In genomic region chr20:59171986-59172385, GRCh38 we compare ENCODE assay signal across 23 cellular contexts. TPM values are rescaled to one million over a fixed set of nuclear protein-coding genes. Genes with fewer than 3 reads are reported as not detected.
DNase-seq lines count a peak whose midpoint lies in the region; ATAC-seq and TF ChIP-seq lines count a peak whose summit lies in the region.
"Had no signal": no experiment of that assay in that cellular context is flagged by ENCODE, and none has a peak within 500 bp of the region (broad histone marks: within the 10 kb centered on the region; RNA-seq: fewer than 3 reads in every experiment).

No MANE protein-coding gene starts in this region.

- H3K27me3 Mint-ChIP-seq in activated CD8-positive, alpha-beta memory T cell treated with anti-CD3 and anti-CD28 coated beads, Interleukin-2, amount 10 ng/mL, durations not matched to agents 7 days and 5 days = no peaks in the 10 kb centered on the region
- H3K27me3 Mint-ChIP-seq in CD8-positive, alpha-beta T cell (ENCODE audit: low read depth) = no peaks in the 10 kb centered on the region
- no peaks in the 10 kb centered on the region for H3K27me3 Mint-ChIP-seq in effector memory CD8-positive, alpha-beta T cell

- H3K14ac ChIP-seq in trophoblast cell (ENCODE audit: low read length) = no peak overlapping the region

- H3K36me3 Mint-ChIP-seq in activated CD8-positive, alpha-beta memory T cell treated with anti-CD3 and anti-CD28 coated beads, Interleukin-2, amount 10 ng/mL, durations not matched to agents 7 days and 5 days = peaks cover 49% of the 10 kb centered on the region
- peaks cover 78% of the 10 kb centered on the region for H3K36me3 Mint-ChIP-seq in CD8-positive, alpha-beta T cell
- peaks cover 46% of the 10 kb centered on the region for H3K36me3 Mint-ChIP-seq in effector memory CD8-positive, alpha-beta T cell (ENCODE audit: insufficient read depth)
- H3K36me3 Mint-ChIP-seq: CD14-positive monocyte had no signal

- H3K79me1 ChIP-seq in trophoblast cell (ENCODE audit: low read length) = no peaks in the 10 kb centered on the region

- DNase-seq in activated CD8-positive, alpha-beta memory T cell treated with anti-CD3 and anti-CD28 coated beads, Interleukin-2, amount 10 ng/mL, durations not matched to agents 7 days and 5 days = peak; percentile 33
- DNase-seq in activated CD8-positive, alpha-beta memory T cell treated with anti-CD3 and anti-CD28 coated beads for 24 hours = no peak
- no peak for DNase-seq in CD8-positive, alpha-beta T cell
- no peak for DNase-seq in effector memory CD8-positive, alpha-beta T cell
- DNase-seq in trophoblast cell (peak; percentile 64 to 92), amniotic stem cell (lab: John Stamatoyannopoulos, UW) (no peak), NK-92 (lab: John Stamatoyannopoulos, UW; ENCODE audit: unreplicated experiment) (no peak), ureter (ENCODE audit: low spot score) (no peak)
- DNase-seq: 8988T; Calu3; GF-D8; H9; Kasumi-1; MM.1S; NCI-H1092; NCI-H146; NCI-H2081; NCI-H2171 treated with DMSO at 0.1 percent for 48 hours; NK-92 treated with Interleukin-12 subunit alpha and Interleukin-12 subunit beta, amount 100 ng/mL, for 24 hours; OCI-M1; SHP77 had no signal

- intact Hi-C loops in CD8-positive, alpha-beta T cell (cut with DNase I, micrococcal nuclease) = no loop called here

- H3K27me3 ChIP-seq in CD8-positive, alpha-beta T cell (ENCODE audit: insufficient read depth, low read length) = no peaks in the 10 kb centered on the region
- H3K27me3 ChIP-seq in trophoblast cell (ENCODE audit: insufficient read depth, low read length) = no peaks in the 10 kb centered on the region

- H4K12ac ChIP-seq in trophoblast cell (ENCODE audit: low read depth, low read length) = no peak overlapping the region

- H2BK5ac ChIP-seq in trophoblast cell (ENCODE audit: low read depth, low read length, poor library complexity) = no peak overlapping the region

- no peak overlapping the region for H4K8ac ChIP-seq in trophoblast cell (ENCODE audit: low read depth, low read length)

- H3K9ac ChIP-seq in trophoblast cell (ENCODE audit: low read length) = no peak overlapping the region

- H2BK120ac ChIP-seq in trophoblast cell (ENCODE audit: insufficient read depth, low read length, poor library complexity) = no peak overlapping the region

- no peak overlapping the region for H2BK12ac ChIP-seq in trophoblast cell (ENCODE audit: low read length)

- no peaks in the 10 kb centered on the region for H3K79me2 ChIP-seq in trophoblast cell (ENCODE audit: control insufficient read depth, insufficient read depth, low read length, poor library complexity)

- no peak overlapping the region for H3K4me3 ChIP-seq in CD8-positive, alpha-beta T cell (ENCODE audit: low read depth, low read length)
- H3K4me3 ChIP-seq in trophoblast cell (ENCODE audit: low read depth, low read length) = no peak overlapping the region

- no peak overlapping the region for H3K4me3 Mint-ChIP-seq in activated CD8-positive, alpha-beta memory T cell treated with anti-CD3 and anti-CD28 coated beads, Interleukin-2, amount 10 ng/mL, durations not matched to agents 7 days and 5 days
- no peak overlapping the region for H3K4me3 Mint-ChIP-seq in CD8-positive, alpha-beta T cell
- H3K4me3 Mint-ChIP-seq in effector memory CD8-positive, alpha-beta T cell = peak overlapping the region in 1 of 2 donors; percentile 42
- H3K4me3 Mint-ChIP-seq: CD14-positive monocyte, H9 had no signal

- H3K9me3 ChIP-seq in CD8-positive, alpha-beta T cell (ENCODE audit: low read length) = no peaks in the 10 kb centered on the region
- peaks cover 1% of the 10 kb centered on the region for H3K9me3 ChIP-seq in trophoblast cell (ENCODE audit: insufficient read depth, low read depth, low read length)

- H3K36me3 ChIP-seq in CD8-positive, alpha-beta T cell (ENCODE audit: insufficient read depth, low read length) = peaks cover 8% of the 10 kb centered on the region
- no peaks in the 10 kb centered on the region for H3K36me3 ChIP-seq in trophoblast cell (ENCODE audit: control insufficient read depth in 1 of 2, insufficient read depth in 2 of 2, low read length in 2 of 2)

- no peak overlapping the region for H2AFZ ChIP-seq in trophoblast cell (ENCODE audit: insufficient read depth, low read length, poor library complexity)

- no peak overlapping the region for H4K91ac ChIP-seq in trophoblast cell (ENCODE audit: low read depth, low read length)

- peaks cover 10% of the 10 kb centered on the region for H3K9me3 Mint-ChIP-seq in activated CD8-positive, alpha-beta memory T cell treated with anti-CD3 and anti-CD28 coated beads, Interleukin-2, amount 10 ng/mL, durations not matched to agents 7 days and 5 days (ENCODE audit: low read depth)
- H3K9me3 Mint-ChIP-seq in CD8-positive, alpha-beta T cell = peaks cover 3% of the 10 kb centered on the region
- peaks cover 0 to 5% of the 10 kb centered on the region in 2 donors for H3K9me3 Mint-ChIP-seq in effector memory CD8-positive, alpha-beta T cell
- H3K9me3 Mint-ChIP-seq: H9 had no signal

- H3K23ac ChIP-seq in trophoblast cell (ENCODE audit: low read length) = no peak overlapping the region

- no peak overlapping the region for H3K27ac ChIP-seq in CD8-positive, alpha-beta T cell (ENCODE audit: low read depth, low read length)
- H3K27ac ChIP-seq in trophoblast cell (ENCODE audit: low read depth, low read length) = no peak overlapping the region

- no peak overlapping the region for H3K4ac ChIP-seq in trophoblast cell (ENCODE audit: low read depth, low read length)

- CTCF ChIA-PET in activated CD8-positive, alpha-beta memory T cell treated with anti-CD3 and anti-CD28 coated beads, Interleukin-2, amount 10 ng/mL, durations not matched to agents 7 days and 5 days (lab: Charles Lee) = interaction anchor here (1.5 kb wide), 1 partner anchor 26 kb away, joined by 3 read pairs; no protein-coding TSS in a partner anchor
- CTCF ChIA-PET in CD8-positive, alpha-beta T cell (lab: Charles Lee) = interaction anchor here (2.0 kb wide), 1 partner anchor 36 kb away, joined by 12 read pairs; no protein-coding TSS in a partner anchor

- H3K4me1 Mint-ChIP-seq in activated CD8-positive, alpha-beta memory T cell treated with anti-CD3 and anti-CD28 coated beads, Interleukin-2, amount 10 ng/mL, durations not matched to agents 7 days and 5 days = peaks cover 77% of the 10 kb centered on the region
- H3K4me1 Mint-ChIP-seq in CD8-positive, alpha-beta T cell (ENCODE audit: low read depth) = peaks cover 96% of the 10 kb centered on the region
- H3K4me1 Mint-ChIP-seq in effector memory CD8-positive, alpha-beta T cell (ENCODE audit: low read depth in 2 of 2) = peaks cover 71 to 91% of the 10 kb centered on the region in 2 donors
- H3K4me1 Mint-ChIP-seq: CD14-positive monocyte had no signal

- POLR2A ChIA-PET in CD8-positive, alpha-beta T cell (lab: Charles Lee) = interaction anchor here (1.4 kb wide), 1 partner anchor 140 kb away, joined by 5 read pairs; the partner anchor contains the start of gene ATP5F1E

- no peak for ATAC-seq in activated CD8-positive, alpha-beta memory T cell treated with anti-CD3 and anti-CD28 coated beads, Interleukin-2, amount 10 ng/mL, durations not matched to agents 7 days and 5 days
- no peak for ATAC-seq in CD8-positive, alpha-beta T cell
- no peak for ATAC-seq in effector memory CD8-positive, alpha-beta T cell (replicated peaks)

- H3K4me2 ChIP-seq in trophoblast cell (ENCODE audit: low read length) = no peak overlapping the region

- no CpG with 5 or more reads among the region's 8 CpGs for WGBS in trophoblast cell (ENCODE audit: extremely low coverage, insufficient coverage, insufficient read length)

- TF ChIP-seq CTCF in CD8-positive, alpha-beta T cell (IDR thresholded peaks at IDR 0.05) = no peak

- H3K4me1 ChIP-seq in CD8-positive, alpha-beta T cell (ENCODE audit: insufficient read depth, low read length) = peaks cover 80% of the 10 kb centered on the region
- no peaks in the 10 kb centered on the region for H3K4me1 ChIP-seq in trophoblast cell (ENCODE audit: control insufficient read depth in 1 of 2, insufficient read depth in 2 of 2, low read length in 2 of 2)

- H3K27ac Mint-ChIP-seq in activated CD8-positive, alpha-beta memory T cell treated with anti-CD3 and anti-CD28 coated beads, Interleukin-2, amount 10 ng/mL, durations not matched to agents 7 days and 5 days = no peak overlapping the region
- peak overlapping the region; percentile 76 for H3K27ac Mint-ChIP-seq in CD8-positive, alpha-beta T cell
- H3K27ac Mint-ChIP-seq in effector memory CD8-positive, alpha-beta T cell = peak overlapping the region; percentile 56
- H3K27ac Mint-ChIP-seq: CD14-positive monocyte, H9 had no signal

- H2AK5ac ChIP-seq in trophoblast cell (ENCODE audit: low read length) = no peak overlapping the region

- no peak overlapping the region for H3K18ac ChIP-seq in trophoblast cell (ENCODE audit: low read length)

RNA-seq across cellular contexts. Expression of gene ZNF831, which starts 8.4 kb away (rescaled TPM):
- total RNA-seq in activated CD8-positive, alpha-beta memory T cell treated with anti-CD3 and anti-CD28 coated beads, Interleukin-2, amount 10 ng/mL, durations not matched to agents 7 days and 5 days = 10 to 100 TPM in 1 of 2 experiments, 1 to 10 TPM in 1; 7.9 to 10.2 TPM
- total RNA-seq in CD8-positive, alpha-beta T cell = 10 to 100 TPM; 15.3 to 16.3 TPM
- not detected in 2 replicates for polyA plus RNA-seq in trophoblast cell (2013)
- 1.4 TPM for total RNA-seq in ureter
- total RNA-seq: Calu3, H9 had no signal
- polyA plus RNA-seq: AG04450 had no signal

Comparison
In these comparisons a context has a peak if more than half of its experiments do, and no peak if none do; other contexts are left out.
1. DNase-seq: peak in activated CD8-positive, alpha-beta memory T cell treated with anti-CD3 and anti-CD28 coated beads, Interleukin-2, amount 10 ng/mL, durations not matched to agents 7 days and 5 days (single experiment) and trophoblast cell (2 of 2); none in activated CD8-positive, alpha-beta memory T cell treated with anti-CD3 and anti-CD28 coated beads for 24 hours (single experiment), CD8-positive, alpha-beta T cell (0 of 7), effector memory CD8-positive, alpha-beta T cell (0 of 3), amniotic stem cell (single experiment), NK-92 (single experiment) and ureter (single experiment).